Comparison of ENCODE assay signal across 1 cellular context in genomic region chr18:8416212-8417019, GRCh38.
A peak's percentile ranks its signal among the peaks of the same experiment; 100 is the strongest.
TF ChIP-seq lines count a peak whose summit lies in the region.

No MANE protein-coding gene starts in this region.

TF ChIP-seq in HepG2, 621 proteins besides CTCF, POLR2A, EP300 and RAD21 (continued from another document and continues in another):
- TF ChIP-seq ZBTB49 (CRISPR knock-in tag; IDR thresholded peaks at IDR 0.05; ENCODE audit: borderline replicate concordance) (no peak), JUN (CRISPR knock-in tag; IDR thresholded peaks at IDR 0.05) (no peak), ETV6 (CRISPR knock-in tag; conservative IDR thresholded peaks at IDR 0.05) (peak; percentile 94), NRL (CRISPR knock-in tag; IDR thresholded peaks at IDR 0.05; ENCODE audit: borderline replicate concordance) (peak; percentile 43; the same call in 1 of the 2 replicates), ZNF234 (CRISPR knock-in tag; conservative IDR thresholded peaks at IDR 0.05) (no peak), CBX2 (IDR thresholded peaks at IDR 0.05; ENCODE audit: low read depth, low read length) (no peak), CBX2 (CRISPR knock-in tag; IDR thresholded peaks at IDR 0.05; ENCODE audit: low read depth) (no peak), ZNF225 (CRISPR knock-in tag; IDR thresholded peaks at IDR 0.05) (no peak), EHMT2 (IDR thresholded peaks at IDR 0.05; ENCODE audit: borderline replicate concordance, low read depth, low read length) (no peak), ELK4 (CRISPR knock-in tag; IDR thresholded peaks at IDR 0.05; ENCODE audit: borderline replicate concordance) (no peak), ZNF597 (CRISPR knock-in tag; IDR thresholded peaks at IDR 0.05) (no peak), ZBTB7B (CRISPR knock-in tag; IDR thresholded peaks at IDR 0.05) (no peak), SIX4 (CRISPR knock-in tag; IDR thresholded peaks at IDR 0.05) (no peak), FOXO1 (CRISPR knock-in tag; IDR thresholded peaks at IDR 0.05) (no peak), FOXP1 (IDR thresholded peaks at IDR 0.05) (no peak), FOXP1 (CRISPR knock-in tag; IDR thresholded peaks at IDR 0.05) (no peak), HNRNPUL1 (IDR thresholded peaks at IDR 0.05; ENCODE audit: low read depth, low read length) (no peak), SAP130 (CRISPR knock-in tag; IDR thresholded peaks at IDR 0.05; ENCODE audit: low read depth) (peak; percentile 27; the same call in 1 of the 2 replicates), PAF1 (CRISPR knock-in tag; IDR thresholded peaks at IDR 0.05) (no peak), RORA (CRISPR knock-in tag; IDR thresholded peaks at IDR 0.05) (no peak), DNMT3B (CRISPR knock-in tag; conservative IDR thresholded peaks at IDR 0.05) (no peak), ZSCAN12 (CRISPR knock-in tag; IDR thresholded peaks at IDR 0.05) (no peak), ZNF792 (CRISPR knock-in tag; IDR thresholded peaks at IDR 0.05) (no peak), U2AF2 (IDR thresholded peaks at IDR 0.05; ENCODE audit: low read depth, low read length) (no peak), ZNF230 (CRISPR knock-in tag; IDR thresholded peaks at IDR 0.05) (no peak), ELF1 (CRISPR knock-in tag; IDR thresholded peaks at IDR 0.05) (0 out of 2 replicates have a peak, but pooled peaks have one; percentile 47), ZIK1 (CRISPR knock-in tag; IDR thresholded peaks at IDR 0.05; ENCODE audit: borderline replicate concordance, low read depth) (no peak), ZMAT5 (CRISPR knock-in tag; IDR thresholded peaks at IDR 0.05; ENCODE audit: borderline replicate concordance, low read depth) (no peak), NR1H2 (CRISPR knock-in tag; IDR thresholded peaks at IDR 0.05; ENCODE audit: borderline replicate concordance, low read depth) (no peak), ZNF251 (CRISPR knock-in tag; IDR thresholded peaks at IDR 0.05) (no peak), CBFB (CRISPR knock-in tag; IDR thresholded peaks at IDR 0.05) (no peak), ATF2 (CRISPR knock-in tag; IDR thresholded peaks at IDR 0.05) (no peak), E2F5 (CRISPR knock-in tag; conservative IDR thresholded peaks at IDR 0.05) (no peak)
- TF ChIP-seq, protein P1, sequence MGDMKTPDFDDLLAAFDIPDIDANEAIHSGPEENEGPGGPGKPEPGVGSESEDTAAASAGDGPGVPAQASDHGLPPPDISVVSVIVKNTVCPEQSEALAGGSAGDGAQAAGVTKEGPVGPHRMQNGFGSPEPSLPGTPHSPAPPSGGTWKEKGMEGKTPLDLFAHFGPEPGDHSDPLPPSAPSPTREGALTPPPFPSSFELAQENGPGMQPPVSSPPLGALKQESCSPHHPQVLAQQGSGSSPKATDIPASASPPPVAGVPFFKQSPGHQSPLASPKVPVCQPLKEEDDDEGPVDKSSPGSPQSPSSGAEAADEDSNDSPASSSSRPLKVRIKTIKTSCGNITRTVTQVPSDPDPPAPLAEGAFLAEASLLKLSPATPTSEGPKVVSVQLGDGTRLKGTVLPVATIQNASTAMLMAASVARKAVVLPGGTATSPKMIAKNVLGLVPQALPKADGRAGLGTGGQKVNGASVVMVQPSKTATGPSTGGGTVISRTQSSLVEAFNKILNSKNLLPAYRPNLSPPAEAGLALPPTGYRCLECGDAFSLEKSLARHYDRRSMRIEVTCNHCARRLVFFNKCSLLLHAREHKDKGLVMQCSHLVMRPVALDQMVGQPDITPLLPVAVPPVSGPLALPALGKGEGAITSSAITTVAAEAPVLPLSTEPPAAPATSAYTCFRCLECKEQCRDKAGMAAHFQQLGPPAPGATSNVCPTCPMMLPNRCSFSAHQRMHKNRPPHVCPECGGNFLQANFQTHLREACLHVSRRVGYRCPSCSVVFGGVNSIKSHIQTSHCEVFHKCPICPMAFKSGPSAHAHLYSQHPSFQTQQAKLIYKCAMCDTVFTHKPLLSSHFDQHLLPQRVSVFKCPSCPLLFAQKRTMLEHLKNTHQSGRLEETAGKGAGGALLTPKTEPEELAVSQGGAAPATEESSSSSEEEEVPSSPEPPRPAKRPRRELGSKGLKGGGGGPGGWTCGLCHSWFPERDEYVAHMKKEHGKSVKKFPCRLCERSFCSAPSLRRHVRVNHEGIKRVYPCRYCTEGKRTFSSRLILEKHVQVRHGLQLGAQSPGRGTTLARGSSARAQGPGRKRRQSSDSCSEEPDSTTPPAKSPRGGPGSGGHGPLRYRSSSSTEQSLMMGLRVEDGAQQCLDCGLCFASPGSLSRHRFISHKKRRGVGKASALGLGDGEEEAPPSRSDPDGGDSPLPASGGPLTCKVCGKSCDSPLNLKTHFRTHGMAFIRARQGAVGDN (CRISPR knock-in tag; IDR thresholded peaks at IDR 0.05), result 0 out of 2 replicates have a peak, but pooled peaks have one; percentile 19
- TF ChIP-seq, protein P2, sequence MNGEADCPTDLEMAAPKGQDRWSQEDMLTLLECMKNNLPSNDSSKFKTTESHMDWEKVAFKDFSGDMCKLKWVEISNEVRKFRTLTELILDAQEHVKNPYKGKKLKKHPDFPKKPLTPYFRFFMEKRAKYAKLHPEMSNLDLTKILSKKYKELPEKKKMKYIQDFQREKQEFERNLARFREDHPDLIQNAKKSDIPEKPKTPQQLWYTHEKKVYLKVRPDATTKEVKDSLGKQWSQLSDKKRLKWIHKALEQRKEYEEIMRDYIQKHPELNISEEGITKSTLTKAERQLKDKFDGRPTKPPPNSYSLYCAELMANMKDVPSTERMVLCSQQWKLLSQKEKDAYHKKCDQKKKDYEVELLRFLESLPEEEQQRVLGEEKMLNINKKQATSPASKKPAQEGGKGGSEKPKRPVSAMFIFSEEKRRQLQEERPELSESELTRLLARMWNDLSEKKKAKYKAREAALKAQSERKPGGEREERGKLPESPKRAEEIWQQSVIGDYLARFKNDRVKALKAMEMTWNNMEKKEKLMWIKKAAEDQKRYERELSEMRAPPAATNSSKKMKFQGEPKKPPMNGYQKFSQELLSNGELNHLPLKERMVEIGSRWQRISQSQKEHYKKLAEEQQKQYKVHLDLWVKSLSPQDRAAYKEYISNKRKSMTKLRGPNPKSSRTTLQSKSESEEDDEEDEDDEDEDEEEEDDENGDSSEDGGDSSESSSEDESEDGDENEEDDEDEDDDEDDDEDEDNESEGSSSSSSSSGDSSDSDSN (CRISPR knock-in tag; IDR thresholded peaks at IDR 0.05), result no peak
- TF ChIP-seq, protein P3, sequence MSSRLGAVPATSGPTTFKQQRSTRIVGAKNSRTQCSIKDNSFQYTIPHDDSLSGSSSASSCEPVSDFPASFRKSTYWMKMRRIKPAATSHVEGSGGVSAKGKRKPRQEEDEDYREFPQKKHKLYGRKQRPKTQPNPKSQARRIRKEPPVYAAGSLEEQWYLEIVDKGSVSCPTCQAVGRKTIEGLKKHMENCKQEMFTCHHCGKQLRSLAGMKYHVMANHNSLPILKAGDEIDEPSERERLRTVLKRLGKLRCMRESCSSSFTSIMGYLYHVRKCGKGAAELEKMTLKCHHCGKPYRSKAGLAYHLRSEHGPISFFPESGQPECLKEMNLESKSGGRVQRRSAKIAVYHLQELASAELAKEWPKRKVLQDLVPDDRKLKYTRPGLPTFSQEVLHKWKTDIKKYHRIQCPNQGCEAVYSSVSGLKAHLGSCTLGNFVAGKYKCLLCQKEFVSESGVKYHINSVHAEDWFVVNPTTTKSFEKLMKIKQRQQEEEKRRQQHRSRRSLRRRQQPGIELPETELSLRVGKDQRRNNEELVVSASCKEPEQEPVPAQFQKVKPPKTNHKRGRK (CRISPR knock-in tag; IDR thresholded peaks at IDR 0.05), result no peak
- TF ChIP-seq, protein P4, sequence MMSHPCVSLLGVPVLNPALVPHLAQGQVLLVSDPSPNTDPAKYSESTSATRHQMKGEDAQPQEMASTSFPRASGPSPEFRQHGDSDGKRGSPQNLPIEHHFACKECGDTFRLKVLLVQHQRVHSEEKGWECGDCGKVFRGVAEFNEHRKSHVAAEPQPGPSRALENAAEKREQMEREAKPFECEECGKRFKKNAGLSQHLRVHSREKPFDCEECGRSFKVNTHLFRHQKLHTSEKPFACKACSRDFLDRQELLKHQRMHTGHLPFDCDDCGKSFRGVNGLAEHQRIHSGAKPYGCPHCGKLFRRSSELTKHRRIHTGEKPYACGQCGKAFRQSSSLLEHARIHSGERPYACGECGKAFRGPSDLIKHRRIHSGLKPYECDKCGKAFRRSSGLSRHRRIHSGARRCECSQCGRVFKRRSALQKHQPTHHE (CRISPR knock-in tag; IDR thresholded peaks at IDR 0.05; ENCODE audit: borderline replicate concordance), result no peak
- TF ChIP-seq, protein P5, sequence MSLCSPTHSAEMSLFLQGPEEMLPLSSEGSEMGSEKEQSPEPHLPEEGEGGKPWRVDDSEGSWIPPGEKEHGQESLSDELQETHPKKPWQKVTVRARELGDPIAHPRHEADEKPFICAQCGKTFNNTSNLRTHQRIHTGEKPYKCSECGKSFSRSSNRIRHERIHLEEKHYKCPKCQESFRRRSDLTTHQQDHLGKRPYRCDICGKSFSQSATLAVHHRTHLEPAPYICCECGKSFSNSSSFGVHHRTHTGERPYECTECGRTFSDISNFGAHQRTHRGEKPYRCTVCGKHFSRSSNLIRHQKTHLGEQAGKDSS (CRISPR knock-in tag; IDR thresholded peaks at IDR 0.05; ENCODE audit: borderline replicate concordance, low read depth), result no peak
- TF ChIP-seq, protein P6, sequence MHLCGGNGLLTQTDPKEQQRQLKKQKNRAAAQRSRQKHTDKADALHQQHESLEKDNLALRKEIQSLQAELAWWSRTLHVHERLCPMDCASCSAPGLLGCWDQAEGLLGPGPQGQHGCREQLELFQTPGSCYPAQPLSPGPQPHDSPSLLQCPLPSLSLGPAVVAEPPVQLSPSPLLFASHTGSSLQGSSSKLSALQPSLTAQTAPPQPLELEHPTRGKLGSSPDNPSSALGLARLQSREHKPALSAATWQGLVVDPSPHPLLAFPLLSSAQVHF (CRISPR knock-in tag; IDR thresholded peaks at IDR 0.05), result no peak
- TF ChIP-seq, protein P7, sequence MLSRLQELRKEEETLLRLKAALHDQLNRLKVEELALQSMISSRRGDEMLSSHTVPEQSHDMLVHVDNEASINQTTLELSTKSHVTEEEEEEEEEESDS (CRISPR knock-in tag; IDR thresholded peaks at IDR 0.05; ENCODE audit: borderline replicate concordance), result no peak
- TF ChIP-seq, protein P8, sequence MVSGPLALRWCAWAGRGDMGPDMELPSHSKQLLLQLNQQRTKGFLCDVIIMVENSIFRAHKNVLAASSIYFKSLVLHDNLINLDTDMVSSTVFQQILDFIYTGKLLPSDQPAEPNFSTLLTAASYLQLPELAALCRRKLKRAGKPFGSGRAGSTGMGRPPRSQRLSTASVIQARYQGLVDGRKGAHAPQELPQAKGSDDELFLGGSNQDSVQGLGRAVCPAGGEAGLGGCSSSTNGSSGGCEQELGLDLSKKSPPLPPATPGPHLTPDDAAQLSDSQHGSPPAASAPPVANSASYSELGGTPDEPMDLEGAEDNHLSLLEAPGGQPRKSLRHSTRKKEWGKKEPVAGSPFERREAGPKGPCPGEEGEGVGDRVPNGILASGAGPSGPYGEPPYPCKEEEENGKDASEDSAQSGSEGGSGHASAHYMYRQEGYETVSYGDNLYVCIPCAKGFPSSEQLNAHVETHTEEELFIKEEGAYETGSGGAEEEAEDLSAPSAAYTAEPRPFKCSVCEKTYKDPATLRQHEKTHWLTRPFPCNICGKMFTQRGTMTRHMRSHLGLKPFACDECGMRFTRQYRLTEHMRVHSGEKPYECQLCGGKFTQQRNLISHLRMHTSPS (CRISPR knock-in tag; IDR thresholded peaks at IDR 0.05; ENCODE audit: low read depth), result no peak
